Comparison of ENCODE assay signal across 9 cellular contexts in genomic region chr17:59607817-59608403, GRCh38. TPM values are rescaled to one million over a fixed set of nuclear protein-coding genes. Genes with fewer than 3 reads are reported as not detected.
A peak's percentile ranks its signal among the peaks of the same experiment; 100 is the strongest.
DNase-seq lines count a peak whose midpoint lies in the region; ATAC-seq, FAIRE-seq and TF ChIP-seq lines count a peak whose summit lies in the region.
"Had no signal": no experiment of that assay in that cellular context is flagged by ENCODE, and none has a peak within 500 bp of the region (broad histone marks: within the 10 kb centered on the region; RNA-seq: fewer than 3 reads in every experiment).

No MANE protein-coding gene starts in this region.

- H2BK5ac ChIP-seq in H1 (ENCODE audit: low read depth, low read length), result no peak overlapping the region

- H2BK20ac ChIP-seq in H1 (ENCODE audit: low read length), result no peak overlapping the region

- H3K18ac ChIP-seq in H1 (ENCODE audit: extremely low read depth, low read length), result no peak overlapping the region

- peak; percentile 61 to 62 for DNase-seq in activated T-cell treated with anti-CD3 and anti-CD28 coated beads, Interleukin-2, amount 50 U/mL, for 48 hours
- DNase-seq in activated T-cell treated with anti-CD3 and anti-CD28 coated beads for 4 hours, result no peak
- DNase-seq in RCC 7860 (ENCODE audit: low spot score), result no peak
- peak in 1 of 2 experiments; percentile 75 for DNase-seq in H1 (ENCODE audit: low read depth in 1 of 2, low spot score in 2 of 2)
- DNase-seq in stimulated activated CD4-positive, alpha-beta T cell treated with anti-CD3 and anti-CD28 coated beads, Interleukin-4, amount 100 ng/mL, for 48 hours (ENCODE audit: low read depth in 2 of 2), result peak; percentile 26 to 49
- DNase-seq: stimulated activated naive B cell treated with anti-CD40 and anti-IgM and Interleukin-4, amounts not matched to agents 10 μg/mL and 1 μg/mL and 100 μg/mL, for 72 hours had no signal

- no peak overlapping the region for H3K14ac ChIP-seq in H1 (ENCODE audit: insufficient read length)

- H3K79me1 ChIP-seq in H1 (ENCODE audit: low read depth, low read length), result no peaks in the 10 kb centered on the region

- H3K4ac ChIP-seq in H1 (replicated peaks; ENCODE audit: insufficient read length, low read depth, low read length), result no peak overlapping the region

- POLR2A ChIA-PET in H1 (lab: Charles Lee; ENCODE audit: partially characterized antibody), result interaction anchor here (4.8 kb wide), 1 partner anchor 11 kb away, joined by 25 read pairs; the partner anchor contains the start of gene CLTC

- ATAC-seq in GM19328 (IDR thresholded peaks at IDR 0.05; ENCODE audit: unreplicated experiment) (no peak), HG02623 (IDR thresholded peaks at IDR 0.05; ENCODE audit: unreplicated experiment) (no peak), HG03342 (IDR thresholded peaks at IDR 0.05; ENCODE audit: unreplicated experiment) (no peak)
- ATAC-seq: stimulated activated naive B cell treated with anti-CD40 and anti-IgM and Interleukin-4, amounts not matched to agents 10 μg/mL and 1 μg/mL and 100 μg/mL, for 72 hours had no signal

- H3K4me1 ChIP-seq in H1 (replicated peaks in 1 of 4; ENCODE audit: control insufficient read depth in 3 of 4, insufficient read depth in 4 of 4, low read length in 3 of 4), result no peaks in the 10 kb centered on the region

- no peaks in the 10 kb centered on the region for H3K79me2 ChIP-seq in H1 (ENCODE audit: control insufficient read depth in 1 of 2, insufficient read depth in 2 of 2, low read length in 2 of 2)

- peak in 2 of 3 experiments; percentile 51 to 70; a peak in 3 of 4 replicates for TF ChIP-seq CTCF in H1 (IDR thresholded peaks at IDR 0.05; ENCODE audit: control extremely low read depth in 1 of 3, insufficient read depth in 1 of 3, low read depth in 1 of 3, low read length in 3 of 3)

- no peak overlapping the region for H3K9ac ChIP-seq in H1 (replicated peaks in 1 of 4; ENCODE audit: extremely low read depth in 1 of 4, low read depth in 3 of 4, low read length in 3 of 4)

- H2BK12ac ChIP-seq in H1 (ENCODE audit: low read depth, low read length), result no peak overlapping the region

- no peak for TF ChIP-seq POLR2A in H1 (IDR thresholded peaks at IDR 0.05; ENCODE audit: control extremely low read depth in 1 of 2, low read depth in 2 of 2, low read length in 2 of 2)

- H4K91ac ChIP-seq in H1 (replicated peaks; ENCODE audit: insufficient read length, low read length), result no peak overlapping the region

- H2BK120ac ChIP-seq in H1 (replicated peaks; ENCODE audit: low read depth, low read length), result no peak overlapping the region

- no peak overlapping the region for H3K4me3 ChIP-seq in H1 (ENCODE audit: extremely low read depth in 1 of 4, insufficient read depth in 2 of 4, low read depth in 3 of 4, low read length in 4 of 4)

- H3K56ac ChIP-seq in H1 (replicated peaks; ENCODE audit: insufficient read length, low read depth, low read length), result no peak overlapping the region

- no peak overlapping the region for H3K27ac ChIP-seq in H1 (ENCODE audit: low read depth, low read length)

- H4K8ac ChIP-seq in H1 (ENCODE audit: extremely low read depth, insufficient read depth, low read length), result no peak overlapping the region

- H3K9me3 ChIP-seq in H1 (ENCODE audit: insufficient read depth in 2 of 2, low read depth in 1 of 2, low read length in 1 of 2), result no peaks in the 10 kb centered on the region

- no peak overlapping the region for H2AK5ac ChIP-seq in H1 (ENCODE audit: low read depth, low read length)

- no peak overlapping the region for H3K4me2 ChIP-seq in H1 (ENCODE audit: insufficient read depth in 1 of 2, low read depth in 2 of 2, low read length in 2 of 2)

- TF ChIP-seq EP300 in H1 (IDR thresholded peaks at IDR 0.05; ENCODE audit: borderline replicate concordance in 1 of 2, low read depth in 2 of 2, low read length in 2 of 2), result no peak

- H3K27me3 ChIP-seq in H1 (replicated peaks in 1 of 4; ENCODE audit: control insufficient read depth in 3 of 4, extremely low read depth in 1 of 4, insufficient read depth in 3 of 4, low read length in 3 of 4), result no peaks in the 10 kb centered on the region

- peaks cover 0 to 46% (median 12%) of the 10 kb centered on the region in 4 experiments; a peak in 6 of 8 replicates for H3K36me3 ChIP-seq in H1 (ENCODE audit: control insufficient read depth in 2 of 4, insufficient read depth in 4 of 4, low read length in 3 of 4)

- 83% methylated on average over 5 of the region's 5 CpGs; no CpG with 5 or more reads in 1 of the 2 experiments for WGBS in H1 (ENCODE audit: extremely low coverage in 1 of 2, insufficient coverage in 1 of 2, insufficient read length in 1 of 2, insufficient replicate concordance in 2 of 2, low coverage in 1 of 2, low lambda C conversion rate in 2 of 2, missing lambda C conversion rate in 1 of 2), 2 experiments

- H2AFZ ChIP-seq in H1 (ENCODE audit: low read length), result no peak overlapping the region

- H3K23me2 ChIP-seq in H1 (ENCODE audit: low read depth, low read length), result no peaks in the 10 kb centered on the region

- CTCF ChIA-PET in H1 (lab: Charles Lee; ENCODE audit: partially characterized antibody), result interaction anchor here (0.6 to 2.0 kb wide), 8 partner anchors 10 to 939 kb away, joined by 3 to 15 read pairs (median 4); partner anchors contain the start of gene CLTC

- no peak overlapping the region for H4K5ac ChIP-seq in H1 (ENCODE audit: insufficient read length, low read depth, low read length)

- H2BK15ac ChIP-seq in H1 (ENCODE audit: low read length), result no peak overlapping the region

- H3K23ac ChIP-seq in H1 (ENCODE audit: insufficient read length), result no peak overlapping the region

- peaks cover 0 to 1% of the 10 kb centered on the region in 2 experiments for H4K20me1 ChIP-seq in H1 (replicated peaks in 1 of 2; ENCODE audit: control insufficient read depth in 1 of 2, insufficient read depth in 2 of 2, low read length in 2 of 2)

- FAIRE-seq in RCC 7860 (lab: Jason Lieb, UNC) (peak; percentile 28), H1 (lab: Jason Lieb, UNC) (peak; percentile 66)

- peak; percentile 32 to 46 for TF ChIP-seq RAD21 in H1 (IDR thresholded peaks at IDR 0.05 in 1 of 2, conservative IDR thresholded peaks at IDR 0.05 in 1 of 2; ENCODE audit: low read depth in 2 of 2, low read length in 2 of 2)

TF ChIP-seq in H1, 55 proteins besides CTCF, POLR2A, EP300 and RAD21:
- TF ChIP-seq RXRA (IDR thresholded peaks at IDR 0.05; ENCODE audit: insufficient read depth, low read depth, low read length) (no peak), NRF1 (IDR thresholded peaks at IDR 0.05; ENCODE audit: low read depth, low read length) (no peak), MAFK (IDR thresholded peaks at IDR 0.05; ENCODE audit: low read depth, low read length) (no peak), TBP (IDR thresholded peaks at IDR 0.05; ENCODE audit: low read depth, low read length) (no peak), PHF8 (conservative IDR thresholded peaks at IDR 0.05; ENCODE audit: low read depth, low read length) (no peak), ASH2L (IDR thresholded peaks at IDR 0.05; ENCODE audit: low read length) (no peak), GTF2F1 (IDR thresholded peaks at IDR 0.05; ENCODE audit: borderline replicate concordance, low read depth, low read length) (no peak), YY1 (IDR thresholded peaks at IDR 0.05; ENCODE audit: low read depth, low read length) (no peak), BACH1 (IDR thresholded peaks at IDR 0.05; ENCODE audit: low read length) (no peak)
- TF ChIP-seq, protein P1, sequence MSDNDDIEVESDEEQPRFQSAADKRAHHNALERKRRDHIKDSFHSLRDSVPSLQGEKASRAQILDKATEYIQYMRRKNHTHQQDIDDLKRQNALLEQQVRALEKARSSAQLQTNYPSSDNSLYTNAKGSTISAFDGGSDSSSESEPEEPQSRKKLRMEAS (IDR thresholded peaks at IDR 0.05), result no peak
- TF ChIP-seq, protein P2, sequence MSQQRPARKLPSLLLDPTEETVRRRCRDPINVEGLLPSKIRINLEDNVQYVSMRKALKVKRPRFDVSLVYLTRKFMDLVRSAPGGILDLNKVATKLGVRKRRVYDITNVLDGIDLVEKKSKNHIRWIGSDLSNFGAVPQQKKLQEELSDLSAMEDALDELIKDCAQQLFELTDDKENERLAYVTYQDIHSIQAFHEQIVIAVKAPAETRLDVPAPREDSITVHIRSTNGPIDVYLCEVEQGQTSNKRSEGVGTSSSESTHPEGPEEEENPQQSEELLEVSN (IDR thresholded peaks at IDR 0.05), result no peak

RNA-seq across cellular contexts. Expression of gene CLTC, which starts 11.8 kb away (rescaled TPM):
- total RNA-seq in H1 (2021; fragmentation: NEBNext Ultra II Directional; extraction: Animal tissue kit (Norgen Biotek cat#: 25700)), result 279 and 283 TPM in 2 replicates
- 93.0 and 175 TPM in 2 replicates for polyA plus RNA-seq in H1 (2011; rRNA removed)
- polyA plus RNA-seq in H1 (2011; cell fraction: cytosol; rRNA removed), result 139 TPM
- 116 TPM for polyA plus RNA-seq in H1 (2011; cell fraction: nucleus; rRNA removed)
- 144 to 233 TPM (median 173 TPM) in 4 replicates for polyA plus RNA-seq in H1 (2012, experiment 1 of 2)
- 7.7 TPM for polyA plus RNA-seq in H1 (2012, experiment 2 of 2)
- polyA plus RNA-seq in H1 (2013, experiment 1 of 2), result 121 TPM
- 109 TPM for polyA plus RNA-seq in H1 (2013, experiment 2 of 2)
- polyA minus RNA-seq in H1 (2011; rRNA and poly(A)+ RNA removed), result 499 and 773 TPM in 2 replicates
- 240 TPM for polyA minus RNA-seq in H1 (2011; cell fraction: cytosol; rRNA and poly(A)+ RNA removed)
- polyA minus RNA-seq in H1 (2011; cell fraction: nucleus; rRNA and poly(A)+ RNA removed), result 257 TPM

RNA-seq across cellular contexts. Expression of gene DHX40, which starts 42.5 kb away (rescaled TPM):
- total RNA-seq in H1 (2021; fragmentation: NEBNext Ultra II Directional; extraction: Animal tissue kit (Norgen Biotek cat#: 25700)), result 28.3 and 28.5 TPM in 2 replicates
- 7.5 and 13.5 TPM in 2 replicates for polyA plus RNA-seq in H1 (2011; rRNA removed)
- polyA plus RNA-seq in H1 (2011; cell fraction: cytosol; rRNA removed), result 16.4 TPM
- polyA plus RNA-seq in H1 (2011; cell fraction: nucleus; rRNA removed), result 6.0 TPM
- 19.5 to 27.7 TPM (median 20.9 TPM) in 4 replicates for polyA plus RNA-seq in H1 (2012, experiment 1 of 2)
- polyA plus RNA-seq in H1 (2012, experiment 2 of 2), result 1.3 TPM
- 14.8 TPM for polyA plus RNA-seq in H1 (2013, experiment 1 of 2)
- 14.9 TPM for polyA plus RNA-seq in H1 (2013, experiment 2 of 2)
- 22.8 and 29.6 TPM in 2 replicates for polyA minus RNA-seq in H1 (2011; rRNA and poly(A)+ RNA removed)
- 25.8 TPM for polyA minus RNA-seq in H1 (2011; cell fraction: cytosol; rRNA and poly(A)+ RNA removed)
- 23.5 TPM for polyA minus RNA-seq in H1 (2011; cell fraction: nucleus; rRNA and poly(A)+ RNA removed)

Comparison
In these comparisons a context has a peak if more than half of its experiments do, and no peak if none do; other contexts are left out.
1. DNase-seq: peak in activated T-cell treated with anti-CD3 and anti-CD28 coated beads, Interleukin-2, amount 50 U/mL, for 48 hours (2 of 2) and stimulated activated CD4-positive, alpha-beta T cell treated with anti-CD3 and anti-CD28 coated beads, Interleukin-4, amount 100 ng/mL, for 48 hours (2 of 2); none in activated T-cell treated with anti-CD3 and anti-CD28 coated beads for 4 hours (single experiment) and RCC 7860 (single experiment).